In the genomic region with DNA sequence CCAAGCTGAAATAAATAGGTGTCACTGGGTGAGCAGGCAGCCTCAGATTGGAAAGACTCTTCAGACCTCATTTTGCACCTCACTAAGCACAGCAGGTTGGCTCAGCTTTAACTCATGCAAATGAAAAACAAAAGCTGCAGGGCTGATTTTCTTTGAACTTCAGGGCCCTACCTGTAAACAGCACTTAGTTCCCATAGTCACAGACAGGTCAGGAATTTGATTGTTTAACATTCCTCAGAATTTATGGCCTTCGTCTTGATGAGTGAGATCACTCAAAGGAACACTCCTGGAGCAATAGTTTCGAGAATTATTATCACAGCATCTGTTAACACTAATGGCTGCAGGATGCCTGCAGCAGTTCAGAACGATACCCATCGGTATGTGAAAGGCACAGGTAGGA, we compare ENCODE assay signal across 19 cellular contexts.
DNase-seq lines count a peak whose midpoint lies in the region; ATAC-seq and TF ChIP-seq lines count a peak whose summit lies in the region.
"Had no signal": no experiment of that assay in that cellular context is flagged by ENCODE, and none has a peak within 500 bp of the region (broad histone marks: within the 10 kb centered on the region; RNA-seq: fewer than 3 reads in every experiment).

No MANE protein-coding gene starts in this region.

- no TSS peak for BruUV-seq in mammary epithelial cell (replicated peaks; lab: Mats Ljungman, UMichigan)

- no peak for TF ChIP-seq POLR2A in breast epithelium (IDR thresholded peaks at IDR 0.05)
- no peak for TF ChIP-seq POLR2A in gastroesophageal sphincter (IDR thresholded peaks at IDR 0.05)

- in situ Hi-C loops in mammary epithelial cell (cut with MboI; ENCODE audit: low sequenced_read_pairs in 2 of 2): loop anchor here in 1 of 2 donors (10.0 kb wide), 3 partner anchors 108 to 718 kb away; a partner anchor contains a TSS

- WGBS in mammary epithelial cell (ENCODE audit: low coverage, missing lambda C conversion rate): 39% methylated on average over 4 of the region's 4 CpGs
- 53 to 62% methylated on average over 4 of the region's 4 CpGs for WGBS in gastroesophageal sphincter (ENCODE audit: low coverage in 1 of 2), 2 donors

- H3K27ac Mint-ChIP-seq in WTC11 (peak overlapping the region; percentile 3; the same call in 1 of the 2 replicates), glutamatergic neuron (ENCODE audit: unreplicated experiment) (no peak overlapping the region)
- H3K27ac Mint-ChIP-seq: activated CD8-positive, alpha-beta T cell treated with anti-CD3 and anti-CD28 coated beads, Interleukin-2, amount 10 ng/mL, durations not matched to agents 7 days and 5 days; CD4-positive, CD25-positive, alpha-beta regulatory T cell; stimulated activated naive B cell treated with anti-CD40 and anti-IgM and Interleukin-4, amounts not matched to agents 10 μg/mL and 1 μg/mL and 100 μg/mL, for 72 hours had no signal

- intact Hi-C loops in mammary epithelial cell (cut with micrococcal nuclease): no loop called here
- intact Hi-C loops in breast epithelium (cut with DNase I; ENCODE audit: low total_unique reads): no loop called here
- intact Hi-C loops in left lung (cut with DNase I): no loop called here

- no peak overlapping the region for H3K9ac ChIP-seq in mammary epithelial cell (ENCODE audit: insufficient read depth, low read length)

- no peak overlapping the region for H3K4me3 ChIP-seq in mammary epithelial cell (replicated peaks in 1 of 3; ENCODE audit: insufficient read depth in 1 of 3, low read depth in 2 of 3, low read length in 3 of 3)
- no peak overlapping the region for H3K4me3 ChIP-seq in breast epithelium
- no peak overlapping the region for H3K4me3 ChIP-seq in left lung
- H3K4me3 ChIP-seq in gastroesophageal sphincter: no peak overlapping the region
- H3K4me3 ChIP-seq: K562, pancreas, upper lobe of right lung had no signal

- H3K4me1 Mint-ChIP-seq in WTC11: peaks cover 19% of the 10 kb centered on the region
- H3K4me1 Mint-ChIP-seq in glutamatergic neuron (ENCODE audit: low read depth, unreplicated experiment): peaks cover under 1% of the 10 kb centered on the region
- H3K4me1 Mint-ChIP-seq: CD4-positive, CD25-positive, alpha-beta regulatory T cell had no signal

- H3K27ac ChIP-seq in mammary epithelial cell (ENCODE audit: insufficient read depth, low read depth, low read length) (no peak overlapping the region), breast epithelium (no peak overlapping the region), left lung (no peak overlapping the region), gastroesophageal sphincter (no peak overlapping the region)
- H3K27ac ChIP-seq: pancreas, upper lobe of right lung had no signal

- no peak for TF ChIP-seq CTCF in mammary epithelial cell (conservative IDR thresholded peaks at IDR 0.05 in 1 of 2, IDR thresholded peaks at IDR 0.05 in 1 of 2; ENCODE audit: extremely low read depth in 1 of 2, insufficient read depth in 1 of 2, low read depth in 1 of 2, low read length in 2 of 2)
- TF ChIP-seq CTCF in breast epithelium (IDR thresholded peaks at IDR 0.05): no peak
- TF ChIP-seq CTCF in WTC11 (IDR thresholded peaks at IDR 0.05): no peak
- TF ChIP-seq CTCF in left lung (IDR thresholded peaks at IDR 0.05): no peak
- TF ChIP-seq CTCF in glutamatergic neuron (IDR thresholded peaks at IDR 0.05; ENCODE audit: partially characterized antibody, unreplicated experiment): no peak
- no peak for TF ChIP-seq CTCF in gastroesophageal sphincter (IDR thresholded peaks at IDR 0.05)

- no peaks in the 10 kb centered on the region for H3K36me3 ChIP-seq in mammary epithelial cell (ENCODE audit: insufficient read depth, low read length)
- H3K36me3 ChIP-seq in breast epithelium: no peaks in the 10 kb centered on the region
- H3K36me3 ChIP-seq in left lung: no peaks in the 10 kb centered on the region
- H3K36me3 ChIP-seq in gastroesophageal sphincter: no peaks in the 10 kb centered on the region
- H3K36me3 ChIP-seq: pancreas, upper lobe of right lung had no signal

- H3K9me3 ChIP-seq in mammary epithelial cell (replicated peaks; ENCODE audit: insufficient read depth, low read length) (no peaks in the 10 kb centered on the region), breast epithelium (no peaks in the 10 kb centered on the region), left lung (no peaks in the 10 kb centered on the region), gastroesophageal sphincter (no peaks in the 10 kb centered on the region)
- H3K9me3 ChIP-seq: pancreas, upper lobe of right lung had no signal

- DNase-seq in mammary epithelial cell (peak; percentile 15), breast epithelium (ENCODE audit: low spot score in 2 of 2) (no peak), WTC11 (ENCODE audit: low spot score) (peak; percentile 22), islet precursor cell (peak; percentile 84), left lung (no peak), glutamatergic neuron (no peak), mesenteric fat pad (ENCODE audit: low spot score) (no peak)
- DNase-seq: activated CD8-positive, alpha-beta T cell treated with anti-CD3 and anti-CD28 coated beads, Interleukin-2, amount 10 ng/mL, durations not matched to agents 7 days and 5 days; CD4-positive, CD25-positive, alpha-beta regulatory T cell; cerebellar nuclear complex; foreskin melanocyte; NCI-H1694; NCI-H524; pancreas; stimulated activated naive B cell treated with anti-CD40 and anti-IgM and Interleukin-4, amounts not matched to agents 10 μg/mL and 1 μg/mL and 100 μg/mL, for 72 hours; upper lobe of right lung had no signal

- POLR2A ChIA-PET in WTC11 (lab: Charles Lee): no interaction called here

- H3K27me3 ChIP-seq in mammary epithelial cell (ENCODE audit: insufficient read depth, low read length): no peaks in the 10 kb centered on the region
- no peaks in the 10 kb centered on the region for H3K27me3 ChIP-seq in breast epithelium
- H3K27me3 ChIP-seq in left lung: no peaks in the 10 kb centered on the region
- H3K27me3 ChIP-seq in gastroesophageal sphincter: no peaks in the 10 kb centered on the region
- H3K27me3 ChIP-seq: pancreas, upper lobe of right lung had no signal

- CTCF ChIA-PET in mammary epithelial cell (lab: Charles Lee; ENCODE audit: low non-redundant PET) (no interaction called here), WTC11 (lab: Charles Lee) (interaction anchor here (0.9 to 1.2 kb wide), 2 partner anchors 165 to 717 kb away, joined by 3 read pairs; no protein-coding TSS in a partner anchor)

- ATAC-seq in WTC11 (peak; percentile 87), left lung (no peak), gastroesophageal sphincter (no peak)
- ATAC-seq: activated CD8-positive, alpha-beta T cell treated with anti-CD3 and anti-CD28 coated beads, Interleukin-2, amount 10 ng/mL, durations not matched to agents 7 days and 5 days; K562; Panc1; pancreas; stimulated activated naive B cell treated with anti-CD40 and anti-IgM and Interleukin-4, amounts not matched to agents 10 μg/mL and 1 μg/mL and 100 μg/mL, for 72 hours; upper lobe of right lung had no signal

- no peaks in the 10 kb centered on the region for H4K20me1 ChIP-seq in mammary epithelial cell (ENCODE audit: insufficient read depth, low read length)

- H3K9me3 Mint-ChIP-seq in WTC11 (no peaks in the 10 kb centered on the region), glutamatergic neuron (ENCODE audit: unreplicated experiment) (no peaks in the 10 kb centered on the region)
- H3K9me3 Mint-ChIP-seq: CD4-positive, CD25-positive, alpha-beta regulatory T cell had no signal

- H3K4me1 ChIP-seq in mammary epithelial cell (ENCODE audit: insufficient read depth, low read length) (peaks cover 18% of the 10 kb centered on the region), breast epithelium (no peaks in the 10 kb centered on the region), left lung (no peaks in the 10 kb centered on the region), gastroesophageal sphincter (no peaks in the 10 kb centered on the region)
- H3K4me1 ChIP-seq: pancreas, upper lobe of right lung had no signal

- no peak for TF ChIP-seq EP300 in gastroesophageal sphincter (IDR thresholded peaks at IDR 0.05)

- H3K4me3 Mint-ChIP-seq in WTC11: peak overlapping the region; percentile 12; the same call in 1 of the 2 replicates
- no peak overlapping the region for H3K4me3 Mint-ChIP-seq in glutamatergic neuron (ENCODE audit: unreplicated experiment)
- H3K4me3 Mint-ChIP-seq: activated CD8-positive, alpha-beta T cell treated with anti-CD3 and anti-CD28 coated beads, Interleukin-2, amount 10 ng/mL, durations not matched to agents 7 days and 5 days; CD4-positive, CD25-positive, alpha-beta regulatory T cell; stimulated activated naive B cell treated with anti-CD40 and anti-IgM and Interleukin-4, amounts not matched to agents 10 μg/mL and 1 μg/mL and 100 μg/mL, for 72 hours had no signal

- H2AFZ ChIP-seq in mammary epithelial cell (ENCODE audit: low read depth, low read length): no peak overlapping the region

- no peak overlapping the region for H3K4me2 ChIP-seq in mammary epithelial cell (ENCODE audit: insufficient read depth, low read depth, low read length)

- H3K36me3 Mint-ChIP-seq in WTC11: no peaks in the 10 kb centered on the region
- H3K36me3 Mint-ChIP-seq in glutamatergic neuron (ENCODE audit: unreplicated experiment): no peaks in the 10 kb centered on the region
- H3K36me3 Mint-ChIP-seq: CD4-positive, CD25-positive, alpha-beta regulatory T cell; stimulated activated naive B cell treated with anti-CD40 and anti-IgM and Interleukin-4, amounts not matched to agents 10 μg/mL and 1 μg/mL and 100 μg/mL, for 72 hours had no signal

- dilution Hi-C loops in mammary epithelial cell (cut with HindIII; ENCODE audit: low sequenced_read_pairs): no loop called here

- H3K27me3 Mint-ChIP-seq in WTC11 (ENCODE audit: low read depth) (peaks cover 65% of the 10 kb centered on the region), glutamatergic neuron (ENCODE audit: unreplicated experiment) (peaks cover 3% of the 10 kb centered on the region)
- H3K27me3 Mint-ChIP-seq: CD4-positive, CD25-positive, alpha-beta regulatory T cell; stimulated activated naive B cell treated with anti-CD40 and anti-IgM and Interleukin-4, amounts not matched to agents 10 μg/mL and 1 μg/mL and 100 μg/mL, for 72 hours had no signal

- no peaks in the 10 kb centered on the region for H3K79me2 ChIP-seq in mammary epithelial cell (ENCODE audit: insufficient read depth, low read length)

Comparison
In these comparisons a context has a peak if more than half of its experiments do, and no peak if none do; other contexts are left out.
1. DNase-seq: peak in mammary epithelial cell (single experiment), WTC11 (single experiment) and islet precursor cell (single experiment); none in breast epithelium (0 of 2), left lung (0 of 2), glutamatergic neuron (single experiment) and mesenteric fat pad (single experiment).